Comparison of ENCODE assay signal across 8 cellular contexts in genomic region chr13:24322470-24322869, GRCh38. TPM values are rescaled to one million over a fixed set of nuclear protein-coding genes. Genes with fewer than 3 reads are reported as not detected.
DNase-seq lines count a peak whose midpoint lies in the region; ATAC-seq, FAIRE-seq and TF ChIP-seq lines count a peak whose summit lies in the region.
"Not testable (repeated sequence)": the region's sequence is repeated elsewhere in the genome, so short reads cannot be mapped to it uniquely, and the experiment has no call there.
"Had no signal": no experiment of that assay in that cellular context is flagged by ENCODE, and none has a peak within 500 bp of the region (broad histone marks: within the 10 kb centered on the region; RNA-seq: fewer than 3 reads in every experiment).

No MANE protein-coding gene starts in this region.

- not testable (repeated sequence) for H3K9me2 ChIP-seq in HCT116 (ENCODE audit: insufficient read depth)

- not testable (repeated sequence) for H4K20me1 ChIP-seq in HCT116 (ENCODE audit: insufficient read depth); keratinocyte (ENCODE audit: control insufficient read depth, extremely low read depth, insufficient read depth, low read length); neural progenitor cell (ENCODE audit: low read depth)

- DNase-seq in ELF-1 (ENCODE audit: low read depth, low spot score), result peak; percentile 13
- not testable (repeated sequence) for DNase-seq in HCT116 (ENCODE audit: low read depth, low spot score); WERI-Rb-1; colonic mucosa; keratinocyte (ENCODE audit: low read depth, low spot score)
- DNase-seq in NCI-H748 (lab: John Stamatoyannopoulos, UW; ENCODE audit: unreplicated experiment), result peak; percentile 34
- DNase-seq in neural progenitor cell (ENCODE audit: low spot score), result peak; percentile 8

- H2AFZ ChIP-seq in HCT116 (ENCODE audit: low read depth, low read length, poor library complexity, severe bottlenecking); keratinocyte (ENCODE audit: control insufficient read depth, low read length); neural progenitor cell (replicated peaks): not testable (repeated sequence)

- not testable (repeated sequence) for H3K9me3 ChIP-seq in HCT116 (ENCODE audit: control insufficient read depth in 1 of 2, insufficient read depth in 1 of 2, low read depth in 1 of 2, low read length in 2 of 2); WERI-Rb-1 (ENCODE audit: severe bottlenecking); colonic mucosa; keratinocyte (ENCODE audit: control insufficient read depth, low read depth, low read length); neural progenitor cell (ENCODE audit: low read depth)

- not testable (repeated sequence) for H3K4me3 Mint-ChIP-seq in neural progenitor cell

- not testable (repeated sequence) for H3K27me3 ChIP-seq in HCT116 (ENCODE audit: insufficient read depth, low read length); WERI-Rb-1 (ENCODE audit: insufficient read depth, low read depth, severe bottlenecking); colonic mucosa; keratinocyte (ENCODE audit: control insufficient read depth, extremely low read depth, insufficient read depth, low read length); neural progenitor cell

- TF ChIP-seq POLR2A in HCT116 (IDR thresholded peaks at IDR 0.05; ENCODE audit: borderline replicate concordance, extremely low read depth, insufficient read depth, insufficient read length), result not testable (repeated sequence)

- CTCF ChIA-PET in HCT116 (lab: Charles Lee), result interaction anchor here (0.8 to 2.0 kb wide), 3 partner anchors 10 to 233 kb away, joined by 3 to 13 read pairs (median 3); no protein-coding TSS in a partner anchor

- H3F3A ChIP-seq in neural progenitor cell (ENCODE audit: low read depth), result not testable (repeated sequence)

- not testable (repeated sequence) for BruUV-seq in HCT116 (replicated peaks; lab: Mats Ljungman, UMichigan)

- not testable (repeated sequence) for H3K4me1 ChIP-seq in HCT116 (ENCODE audit: control insufficient read depth in 1 of 2, insufficient read depth in 2 of 2, low read length in 2 of 2); colonic mucosa; keratinocyte (ENCODE audit: control insufficient read depth, extremely low read depth, insufficient read depth, low read length); neural progenitor cell

- H3K36me3 ChIP-seq in HCT116 (ENCODE audit: control insufficient read depth in 1 of 2, insufficient read depth in 2 of 2, low read length in 2 of 2); WERI-Rb-1; colonic mucosa; keratinocyte (ENCODE audit: control insufficient read depth in 2 of 2, extremely low read depth in 1 of 2, insufficient read depth in 2 of 2, low read length in 2 of 2); neural progenitor cell: not testable (repeated sequence)

- intact Hi-C loops in HCT116 (cut with micrococcal nuclease), result loop anchor here (5.0 kb wide), 1 partner anchor 235 kb away; no protein-coding TSS in a partner anchor
- intact Hi-C loops in colonic mucosa (cut with DNase I), result not testable (repeated sequence)

- H3K27ac Mint-ChIP-seq in neural progenitor cell, result not testable (repeated sequence)

- H3K9ac ChIP-seq in HCT116 (ENCODE audit: low read length); colonic mucosa (ENCODE audit: low read depth in 2 of 2, low read length in 2 of 2); keratinocyte (ENCODE audit: control insufficient read depth, extremely low read depth, insufficient read depth, low read length); neural progenitor cell: not testable (repeated sequence)

- peak; percentile 57 for FAIRE-seq in keratinocyte (lab: Jason Lieb, UNC)

- dilution Hi-C loops in keratinocyte (cut with MboI; ENCODE audit: extremely low pct_ligation_motif_present, low sequenced_read_pairs), result not testable (repeated sequence)

- peak; percentile 72 for TF ChIP-seq RAD21 in HCT116 (IDR thresholded peaks at IDR 0.05; ENCODE audit: low read depth)

- peak; percentile 99 for ATAC-seq in HCT116

- H3K4me1 Mint-ChIP-seq in neural progenitor cell, result not testable (repeated sequence)

- H3K27ac ChIP-seq in HCT116 (ENCODE audit: low read depth, low read length); WERI-Rb-1; colonic mucosa; keratinocyte (ENCODE audit: control insufficient read depth, insufficient read depth, low read length); neural progenitor cell: not testable (repeated sequence)

- H3K36me3 Mint-ChIP-seq in neural progenitor cell, result not testable (repeated sequence)

- H3K4me3 ChIP-seq in HCT116 (replicated peaks in 1 of 2; ENCODE audit: low read depth in 1 of 2, low read length in 2 of 2); WERI-Rb-1 (ENCODE audit: low read depth, low read length); colonic mucosa; keratinocyte (ENCODE audit: control insufficient read depth in 2 of 3, extremely low read depth in 1 of 3, insufficient read depth in 2 of 3, low read depth in 1 of 3, low read length in 3 of 3); neural progenitor cell: not testable (repeated sequence)

- POLR2A ChIA-PET in HCT116 (lab: Charles Lee), result not testable (repeated sequence)

- not testable (repeated sequence) for H3K4me2 ChIP-seq in HCT116 (ENCODE audit: low read length); keratinocyte (ENCODE audit: control insufficient read depth, extremely low read depth, insufficient read depth, low read depth, low read length); neural progenitor cell

- H3K27me3 Mint-ChIP-seq in neural progenitor cell (ENCODE audit: insufficient read depth, low read depth), result not testable (repeated sequence)

- H3K9me3 Mint-ChIP-seq in neural progenitor cell, result not testable (repeated sequence)

- TF ChIP-seq CTCF in HCT116 (IDR thresholded peaks at IDR 0.05 in 2 of 3, conservative IDR thresholded peaks at IDR 0.05 in 1 of 3; ENCODE audit: borderline replicate concordance in 1 of 3, insufficient read depth in 1 of 3, low read depth in 2 of 3, low read length in 2 of 3), result peak; percentile 37 to 58 (median 58); a peak in 5 of 6 replicates
- peak; percentile 69 for TF ChIP-seq CTCF in WERI-Rb-1 (IDR thresholded peaks at IDR 0.05; ENCODE audit: low read depth, low read length)
- TF ChIP-seq CTCF in colonic mucosa (IDR thresholded peaks at IDR 0.05), result peak; percentile 45
- TF ChIP-seq CTCF in keratinocyte (optimal IDR thresholded peaks at IDR 0.05 in 1 of 3, IDR thresholded peaks at IDR 0.05 in 1 of 3, conservative IDR thresholded peaks at IDR 0.05 in 1 of 3; ENCODE audit: extremely low read depth in 1 of 3, insufficient read depth in 2 of 3, low read length in 3 of 3), result peak in 2 of 3 experiments; percentile 51 to 62
- peak; percentile 55 for TF ChIP-seq CTCF in neural progenitor cell (IDR thresholded peaks at IDR 0.05)

- H3K9me1 ChIP-seq in keratinocyte (ENCODE audit: control insufficient read depth, extremely low read depth, insufficient read depth, low read length), result not testable (repeated sequence)

- not testable (repeated sequence) for H3K79me2 ChIP-seq in HCT116 (ENCODE audit: insufficient read depth, low read length); keratinocyte (ENCODE audit: control insufficient read depth, insufficient read depth, low read length); neural progenitor cell (ENCODE audit: low read depth)

- RAD21 ChIA-PET in HCT116 (lab: Charles Lee; ENCODE audit: low non-redundant PET in 1 of 2, low total read pairs in 2 of 2, uncharacterized antibody in 2 of 2, unreplicated experiment in 2 of 2), result not testable (repeated sequence)

RNA-seq across cellular contexts. Expression of gene C1QTNF9, which starts 13.1 kb away (rescaled TPM):
- total RNA-seq in HCT116 (2021; ENCODE audit: unreplicated experiment) (not detected), colonic mucosa (under 1 TPM in 1 of 2 donors, not detected in 1; 0.19 TPM), neural progenitor cell (ENCODE audit: low replicate concordance) (not detected in 2 replicates)
- polyA plus RNA-seq in HCT116 (2012), result not detected in 2 replicates
- polyA plus RNA-seq in keratinocyte, result not detected in 3 replicates
- polyA plus RNA-seq in keratinocyte (2011; ENCODE audit: low read depth), result not detected
- polyA plus RNA-seq in keratinocyte (2011; cell fraction: cytosol; rRNA removed), result not detected in 2 replicates
- polyA plus RNA-seq in keratinocyte (2011; cell fraction: nucleus; rRNA removed), result not detected in 2 replicates
- polyA plus RNA-seq in keratinocyte (2012; ENCODE audit: low replicate concordance), result not detected in 2 replicates
- not detected in 3 replicates for polyA minus RNA-seq in keratinocyte
- not detected for polyA minus RNA-seq in keratinocyte (2011; cell fraction: cytosol; rRNA and poly(A)+ RNA removed)
- not detected in 2 replicates for polyA minus RNA-seq in keratinocyte (2011; cell fraction: nucleus; rRNA and poly(A)+ RNA removed)
- total RNA-seq: activated CD4-positive, alpha-beta memory T cell treated with anti-CD3 and anti-CD28 coated beads, Interleukin-2, amount 10 ng/mL, durations not matched to agents 7 days and 5 days had no signal
